Comparison of ENCODE assay signal across 1 cellular context in the genomic region with DNA sequence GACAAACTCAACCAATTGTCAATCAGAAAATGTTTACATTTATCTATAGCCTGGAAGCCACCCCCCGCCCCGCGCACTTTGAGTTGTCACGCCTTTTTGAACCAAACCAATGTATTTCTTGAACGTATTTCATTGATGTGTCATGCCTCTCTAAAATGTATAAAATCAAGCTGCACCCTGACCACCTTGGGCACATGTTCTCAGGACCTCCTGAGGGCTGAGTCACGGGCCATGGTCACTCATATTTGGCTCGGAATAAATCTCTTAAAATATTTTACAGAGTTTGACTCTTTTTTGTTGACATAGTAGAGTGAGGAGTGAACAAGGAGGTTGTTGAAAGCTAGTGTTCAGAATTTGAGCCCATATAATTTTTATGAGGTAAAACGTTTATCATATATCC.
TF ChIP-seq lines count a peak whose summit lies in the region.

No MANE protein-coding gene starts in this region.

TF ChIP-seq in IMR-90, 13 proteins besides CTCF, POLR2A, EP300 and RAD21:
- TF ChIP-seq SMC3 (IDR thresholded peaks at IDR 0.05; ENCODE audit: low read depth, low read length) (no peak), BHLHE40 (IDR thresholded peaks at IDR 0.05; ENCODE audit: low read depth, low read length) (0 out of 2 replicates have a peak, but pooled peaks have one; percentile 23), RCOR1 (IDR thresholded peaks at IDR 0.05; ENCODE audit: insufficient replicate concordance, low read length) (no peak), USF2 (IDR thresholded peaks at IDR 0.05; ENCODE audit: low read depth, low read length) (no peak)
